In genomic region chr12:49659753-49660152, GRCh38 we compare ENCODE assay signal across 17 cellular contexts. TPM values are rescaled to one million over a fixed set of nuclear protein-coding genes. Genes with fewer than 3 reads are reported as not detected.
DNase-seq lines count a peak whose midpoint lies in the region; ATAC-seq, FAIRE-seq and TF ChIP-seq lines count a peak whose summit lies in the region.
"Had no signal": no experiment of that assay in that cellular context is flagged by ENCODE, and none has a peak within 500 bp of the region (broad histone marks: within the 10 kb centered on the region; RNA-seq: fewer than 3 reads in every experiment).

No MANE protein-coding gene starts in this region.

- RAD21 ChIA-PET in GM12878 (lab: Charles Lee; ENCODE audit: unreplicated experiment), result interaction anchor here (1.3 to 6.8 kb wide), 2 partner anchors 39 to 45 kb away, joined by 5 to 154 read pairs; partner anchors contain the start of gene FMNL3

- H3K4me1 ChIP-seq in heart left ventricle, result peaks cover 18 to 97% (median 75%) of the 10 kb centered on the region in 12 donors
- H3K4me1 ChIP-seq in CD4-positive, CD25-positive, alpha-beta regulatory T cell (ENCODE audit: control insufficient read depth, insufficient read depth, low read length, poor library complexity, severe bottlenecking), result peaks cover 39% of the 10 kb centered on the region
- peaks cover 43% of the 10 kb centered on the region for H3K4me1 ChIP-seq in GM12878 (ENCODE audit: control insufficient read depth, insufficient read depth, low read length)
- peaks cover 47% of the 10 kb centered on the region for H3K4me1 ChIP-seq in testis
- H3K4me1 ChIP-seq in gastroesophageal sphincter, result peaks cover 0 to 45% (median 15%) of the 10 kb centered on the region in 3 donors

- H3K36me3 Mint-ChIP-seq in CD4-positive, CD25-positive, alpha-beta regulatory T cell, result peaks cover 37% of the 10 kb centered on the region
- peaks cover 68% of the 10 kb centered on the region for H3K36me3 Mint-ChIP-seq in stimulated activated memory B cell treated with anti-CD40 and anti-IgM and Interleukin-4, amounts not matched to agents 10 μg/mL and 1 μg/mL and 100 μg/mL, for 72 hours

- no peak for ATAC-seq in heart left ventricle
- ATAC-seq in left ventricle myocardium superior, result no peak
- ATAC-seq in CD4-positive, CD25-positive, alpha-beta regulatory T cell (ENCODE audit: low read depth in 2 of 2), result no peak
- no peak for ATAC-seq in GM12878
- no peak for ATAC-seq in stimulated activated memory B cell treated with anti-CD40 and anti-IgM and Interleukin-4, amounts not matched to agents 10 μg/mL and 1 μg/mL and 100 μg/mL, for 72 hours
- ATAC-seq in gastroesophageal sphincter, result no peak
- ATAC-seq: GM23338 had no signal

- no peak for TF ChIP-seq POLR2A in heart left ventricle (IDR thresholded peaks at IDR 0.05)
- no peak for TF ChIP-seq POLR2A in GM12878 (IDR thresholded peaks at IDR 0.05; ENCODE audit: low read depth, low read length)
- TF ChIP-seq POLR2A in testis (IDR thresholded peaks at IDR 0.05), result no peak
- TF ChIP-seq POLR2A in gastroesophageal sphincter (IDR thresholded peaks at IDR 0.05), result no peak

- 34 to 55% (median 46%) methylated on average over 1 of the region's 1 CpG for WGBS in heart left ventricle, 4 donors
- WGBS in GM12878 (ENCODE audit: insufficient coverage, insufficient replicate concordance, low lambda C conversion rate, missing lambda C conversion rate), result 95% methylated on average over 1 of the region's 1 CpG
- 31 to 46% methylated on average over 1 of the region's 1 CpG for WGBS in testis, 2 donors
- WGBS in gastroesophageal sphincter (ENCODE audit: low coverage in 1 of 2), 2 donors, result 50% methylated on average over 1 of the region's 1 CpG

- H3K27me3 Mint-ChIP-seq in CD4-positive, CD25-positive, alpha-beta regulatory T cell, result no peaks in the 10 kb centered on the region
- no peaks in the 10 kb centered on the region for H3K27me3 Mint-ChIP-seq in stimulated activated memory B cell treated with anti-CD40 and anti-IgM and Interleukin-4, amounts not matched to agents 10 μg/mL and 1 μg/mL and 100 μg/mL, for 72 hours

- H3K27ac ChIP-seq in heart left ventricle (peak overlapping the region in 7 of 12 donors; percentile 3 to 79 (median 26)), GM12878 (ENCODE audit: control insufficient read depth, insufficient read depth) (no peak overlapping the region), testis (peak overlapping the region in 1 of 2 donors; percentile 75), gastroesophageal sphincter (no peak overlapping the region)
- H3K27ac ChIP-seq in CD4-positive, CD25-positive, alpha-beta regulatory T cell (ENCODE audit: insufficient read depth, low read length, poor library complexity, severe bottlenecking), result no peak overlapping the region
- H3K27ac ChIP-seq: C4-2B had no signal

- in situ Hi-C loops in GM12878 (cut with MboI), result no loop called here

- no peak overlapping the region for H3K4me2 ChIP-seq in GM12878 (ENCODE audit: control insufficient read depth, insufficient read depth)
- H3K4me2 ChIP-seq: GM23338 had no signal

- peaks cover 15 to 75% (median 41%) of the 10 kb centered on the region in 4 donors for H3K4me1 Mint-ChIP-seq in CD4-positive, CD25-positive, alpha-beta regulatory T cell
- H3K4me1 Mint-ChIP-seq in stimulated activated memory B cell treated with anti-CD40 and anti-IgM and Interleukin-4, amounts not matched to agents 10 μg/mL and 1 μg/mL and 100 μg/mL, for 72 hours, result peaks cover 68% of the 10 kb centered on the region

- intact Hi-C loops in heart left ventricle (cut with DNase I), result no loop called here
- intact Hi-C loops in left ventricle myocardium superior (cut with micrococcal nuclease), result no loop called here
- intact Hi-C loops in GM12878 (cut with micrococcal nuclease; ENCODE audit: unreplicated experiment), result no loop called here
- intact Hi-C loops in testis (cut with DNase I; ENCODE audit: low total_unique reads), result no loop called here

- H3K36me3 ChIP-seq in heart left ventricle (peaks cover 0 to 68% (median 52%) of the 10 kb centered on the region in 9 donors), GM12878 (ENCODE audit: control insufficient read depth in 2 of 2, insufficient read depth in 2 of 2, low read length in 1 of 2) (peaks cover 37 to 40% of the 10 kb centered on the region in 2 experiments), testis (ENCODE audit: low read depth, missing control alignments) (no peaks in the 10 kb centered on the region), gastroesophageal sphincter (peaks cover 0 to 56% of the 10 kb centered on the region in 2 donors)
- peaks cover 22% of the 10 kb centered on the region for H3K36me3 ChIP-seq in CD4-positive, CD25-positive, alpha-beta regulatory T cell (ENCODE audit: control insufficient read depth, insufficient read depth, low read length)

- CTCF ChIA-PET in GM12878 (lab: Yijun Ruan, JAX), result interaction anchor here (0.8 to 6.9 kb wide), 5 partner anchors 14 to 46 kb away, joined by 3 to 87 read pairs (median 6); partner anchors contain the start of gene FMNL3

- H3K27ac Mint-ChIP-seq in CD4-positive, CD25-positive, alpha-beta regulatory T cell, result peak overlapping the region in 2 of 3 donors; percentile 20 to 51
- H3K27ac Mint-ChIP-seq in stimulated activated memory B cell treated with anti-CD40 and anti-IgM and Interleukin-4, amounts not matched to agents 10 μg/mL and 1 μg/mL and 100 μg/mL, for 72 hours, result peak overlapping the region; percentile 94
- H3K27ac Mint-ChIP-seq: GM23338 had no signal

- no peaks in the 10 kb centered on the region for H4K20me1 ChIP-seq in GM12878 (ENCODE audit: control insufficient read depth, insufficient read depth)

- DNase-seq in heart left ventricle, result no peak
- DNase-seq in left ventricle myocardium superior, result no peak
- DNase-seq in CD4-positive, CD25-positive, alpha-beta regulatory T cell, result no peak
- DNase-seq in GM12878 (ENCODE audit: low read depth, low spot score), result no peak
- no peak for DNase-seq in amniotic stem cell (lab: John Stamatoyannopoulos, UW)
- no peak for DNase-seq in testis
- DNase-seq: 8988T, AML-193, Calu3, DMS 273 treated with DMSO at 0.1 percent for 48 hours, H7, IMR-90 had no signal

- SMC1A ChIA-PET in GM12878 (lab: Charles Lee; ENCODE audit: uncharacterized antibody, unreplicated experiment), result interaction anchor here (1.1 to 6.1 kb wide), 5 partner anchors 11 to 82 kb away, joined by 4 to 56 read pairs (median 8); partner anchors contain the start of gene TMBIM6

- no peak for TF ChIP-seq RAD21 in GM12878 (IDR thresholded peaks at IDR 0.05; ENCODE audit: insufficient read depth, low read depth, low read length)

- H3K4me3 ChIP-seq in heart left ventricle (no peak overlapping the region), GM12878 (no peak overlapping the region), testis (no peak overlapping the region), gastroesophageal sphincter (no peak overlapping the region)
- H3K4me3 ChIP-seq in CD4-positive, CD25-positive, alpha-beta regulatory T cell (ENCODE audit: low read depth, low read length), result no peak overlapping the region
- H3K4me3 ChIP-seq: GM23338 had no signal

- no peak for FAIRE-seq in GM12878 (lab: Jason Lieb, UNC)
- FAIRE-seq: GM18507 had no signal

- H3K79me2 ChIP-seq in GM12878 (ENCODE audit: control insufficient read depth, insufficient read depth, low read length), result peaks cover 28% of the 10 kb centered on the region

- H3K9ac ChIP-seq in GM12878 (ENCODE audit: control insufficient read depth, insufficient read depth, low read length), result no peak overlapping the region

- H3K9me3 Mint-ChIP-seq in CD4-positive, CD25-positive, alpha-beta regulatory T cell, result peaks cover 0 to 2% (median 0%) of the 10 kb centered on the region in 7 donors
- no peaks in the 10 kb centered on the region for H3K9me3 Mint-ChIP-seq in stimulated activated memory B cell treated with anti-CD40 and anti-IgM and Interleukin-4, amounts not matched to agents 10 μg/mL and 1 μg/mL and 100 μg/mL, for 72 hours
- H3K9me3 Mint-ChIP-seq: GM23338 had no signal

- H3K9me3 ChIP-seq in heart left ventricle (no peaks in the 10 kb centered on the region), GM12878 (replicated peaks; ENCODE audit: control insufficient read depth, insufficient read depth, low read length) (no peaks in the 10 kb centered on the region), testis (no peaks in the 10 kb centered on the region), gastroesophageal sphincter (no peaks in the 10 kb centered on the region)
- H3K9me3 ChIP-seq in CD4-positive, CD25-positive, alpha-beta regulatory T cell (ENCODE audit: control insufficient read depth in 2 of 2, low read length in 2 of 2), result no peaks in the 10 kb centered on the region

- POLR2A ChIA-PET in GM12878 (lab: Charles Lee), result interaction anchor here (6.9 kb wide), 1 partner anchor 44 kb away, joined by 106 read pairs; the partner anchor contains the start of gene FMNL3

- no peak for TF ChIP-seq EP300 in GM12878 (IDR thresholded peaks at IDR 0.05; ENCODE audit: borderline replicate concordance in 1 of 2, control insufficient read depth in 1 of 2, low read depth in 2 of 2, low read length in 2 of 2)
- TF ChIP-seq EP300 in gastroesophageal sphincter (IDR thresholded peaks at IDR 0.05), result no peak

- no peak for TF ChIP-seq CTCF in heart left ventricle (IDR thresholded peaks at IDR 0.05)
- no peak for TF ChIP-seq CTCF in GM12878 (IDR thresholded peaks at IDR 0.05 in 2 of 3, conservative IDR thresholded peaks at IDR 0.05 in 1 of 3; ENCODE audit: control insufficient read depth in 2 of 3, extremely low read depth in 1 of 3, insufficient read depth in 1 of 3, low read depth in 3 of 3, low read length in 3 of 3)
- TF ChIP-seq CTCF in testis (IDR thresholded peaks at IDR 0.05), result no peak
- no peak for TF ChIP-seq CTCF in gastroesophageal sphincter (IDR thresholded peaks at IDR 0.05)

- no peak overlapping the region for H2AFZ ChIP-seq in GM12878 (ENCODE audit: control insufficient read depth, low read depth, low read length)
- H2AFZ ChIP-seq: GM23338 had no signal

- BruUV-seq in GM12878 (replicated peaks; lab: Mats Ljungman, UMichigan), result TSS peak; percentile 47

- H3K27me3 ChIP-seq in heart left ventricle (no peaks in the 10 kb centered on the region), GM12878 (replicated peaks in 1 of 2; ENCODE audit: control insufficient read depth in 2 of 2, insufficient read depth in 2 of 2, low read length in 1 of 2) (no peaks in the 10 kb centered on the region), testis (no peaks in the 10 kb centered on the region), gastroesophageal sphincter (no peaks in the 10 kb centered on the region)
- H3K27me3 ChIP-seq in CD4-positive, CD25-positive, alpha-beta regulatory T cell (ENCODE audit: control insufficient read depth, insufficient read depth, low read length), result no peaks in the 10 kb centered on the region

- no peak overlapping the region for H3K4me3 Mint-ChIP-seq in CD4-positive, CD25-positive, alpha-beta regulatory T cell
- H3K4me3 Mint-ChIP-seq in stimulated activated memory B cell treated with anti-CD40 and anti-IgM and Interleukin-4, amounts not matched to agents 10 μg/mL and 1 μg/mL and 100 μg/mL, for 72 hours, result no peak overlapping the region
- H3K4me3 Mint-ChIP-seq: GM23338 had no signal

RNA-seq across cellular contexts. Expression of gene PRPF40B, which starts 36.4 kb away (rescaled TPM):
- total RNA-seq in heart left ventricle (10 to 100 TPM; 12.7 to 25.5 (median 20.9) TPM), left ventricle myocardium superior (21.1 TPM), GM12878 (2014; rRNA removed) (7.2 and 7.7 TPM in 2 replicates), GM12878 (2014; rRNA removed; fragmentation: Illumina TruSeq; extraction: Trizol) (6.9 and 7.1 TPM in 2 replicates), GM12878 (2021) (12.9 and 13.2 TPM in 2 replicates), testis (10 to 100 TPM; 49.2 to 66.7 TPM), gastroesophageal sphincter (10 to 100 TPM; 14.6 to 24.0 (median 18.3) TPM)
- polyA plus RNA-seq in heart left ventricle (10 to 100 TPM; 12.0 to 21.1 TPM), GM12878 (2011; rRNA removed) (3.2 and 6.1 TPM in 2 replicates), GM12878 (2014; fragmentation: Illumina TruSeq; extraction: Trizol) (3.2 and 6.7 TPM in 2 replicates), GM12878 (2014; fragmentation: Nextera tagmentation; extraction: Ambion mirVana) (1 to 10 TPM in 1 of 2 experiments, under 1 TPM in 1; 0.31 to 1.2 TPM), GM12878 (2014; rRNA removed) (8.5 and 11.0 TPM in 2 replicates), GM12878 (2016; fragmentation: Nextera tagmentation; extraction: Ambion mirVana) (10 to 100 TPM; 16.3 to 17.9 TPM), testis (ENCODE audit: insufficient read depth, low read depth, low replicate concordance) (66.8 TPM)
- 6.3 TPM for total RNA-seq in CD4-positive, CD25-positive, alpha-beta regulatory T cell
- polyA plus RNA-seq in CD4-positive, CD25-positive, alpha-beta regulatory T cell, result 1 to 10 TPM in 3 of 4 donors, under 1 TPM in 1; 0.78 to 3.2 (median 1.7) TPM
- total RNA-seq in GM12878 (2013; cell fraction: nucleolus; rRNA removed), result 25.0 and 26.2 TPM in 2 replicates
- 1.7 TPM for polyA plus RNA-seq in GM12878 (2011; ENCODE audit: low read depth)
- polyA plus RNA-seq in GM12878 (2011; cell fraction: cytosol; rRNA removed), result 4.1 and 5.3 TPM in 2 replicates
- 39.1 and 43.0 TPM in 2 replicates for polyA plus RNA-seq in GM12878 (2011; cell fraction: nucleus; rRNA removed)
- polyA plus RNA-seq in GM12878 (2012), result 5.4 TPM in 2 replicates
- polyA minus RNA-seq in GM12878 (2011; rRNA and poly(A)+ RNA removed), result 6.8 and 10.0 TPM in 2 replicates
- 2.2 and 3.1 TPM in 2 replicates for polyA minus RNA-seq in GM12878 (2011; cell fraction: cytosol; rRNA and poly(A)+ RNA removed)
- polyA minus RNA-seq in GM12878 (2011; cell fraction: nucleus; rRNA and poly(A)+ RNA removed), result 11.1 and 16.5 TPM in 2 replicates

RNA-seq across cellular contexts. Expression of gene FMNL3, which starts 47.5 kb away (rescaled TPM):
- total RNA-seq in heart left ventricle, result 10 to 100 TPM in 7 of 9 donors, 1 to 10 TPM in 2; 8.7 to 33.9 (median 14.3) TPM
- polyA plus RNA-seq in heart left ventricle, result 1 to 10 TPM; 5.9 to 7.8 TPM
- total RNA-seq in left ventricle myocardium superior, result 11.3 TPM
- total RNA-seq in CD4-positive, CD25-positive, alpha-beta regulatory T cell, result 21.4 TPM
- 1 to 10 TPM; 3.8 to 9.0 (median 5.0) TPM for polyA plus RNA-seq in CD4-positive, CD25-positive, alpha-beta regulatory T cell
- 182 and 205 TPM in 2 replicates for total RNA-seq in GM12878 (2013; cell fraction: nucleolus; rRNA removed)
- 44.1 and 46.8 TPM in 2 replicates for total RNA-seq in GM12878 (2014; rRNA removed)
- total RNA-seq in GM12878 (2014; rRNA removed; fragmentation: Illumina TruSeq; extraction: Trizol), result 29.1 and 29.2 TPM in 2 replicates
- 60.5 and 64.9 TPM in 2 replicates for total RNA-seq in GM12878 (2021)
- polyA plus RNA-seq in GM12878 (2011; ENCODE audit: low read depth), result 19.3 TPM
- polyA plus RNA-seq in GM12878 (2011; rRNA removed), result 40.6 and 47.6 TPM in 2 replicates
- 40.6 and 44.7 TPM in 2 replicates for polyA plus RNA-seq in GM12878 (2011; cell fraction: cytosol; rRNA removed)
- 131 and 157 TPM in 2 replicates for polyA plus RNA-seq in GM12878 (2011; cell fraction: nucleus; rRNA removed)
- 33.5 and 36.8 TPM in 2 replicates for polyA plus RNA-seq in GM12878 (2012)
- polyA plus RNA-seq in GM12878 (2014; fragmentation: Illumina TruSeq; extraction: Trizol), result 35.3 and 40.6 TPM in 2 replicates
- 1 to 10 TPM; 3.0 to 5.3 TPM for polyA plus RNA-seq in GM12878 (2014; fragmentation: Nextera tagmentation; extraction: Ambion mirVana)
- polyA plus RNA-seq in GM12878 (2014; rRNA removed), result 32.6 and 35.0 TPM in 2 replicates
- polyA plus RNA-seq in GM12878 (2016; fragmentation: Nextera tagmentation; extraction: Ambion mirVana), result 10 to 100 TPM; 15.1 to 15.7 TPM
- polyA minus RNA-seq in GM12878 (2011; rRNA and poly(A)+ RNA removed), result 105 and 132 TPM in 2 replicates
- 41.7 and 48.0 TPM in 2 replicates for polyA minus RNA-seq in GM12878 (2011; cell fraction: cytosol; rRNA and poly(A)+ RNA removed)
- polyA minus RNA-seq in GM12878 (2011; cell fraction: nucleus; rRNA and poly(A)+ RNA removed), result 46.2 and 54.0 TPM in 2 replicates
- 10 to 100 TPM; 40.5 to 73.5 TPM for total RNA-seq in testis
- 26.0 TPM for polyA plus RNA-seq in testis (ENCODE audit: insufficient read depth, low read depth, low replicate concordance)
- total RNA-seq in gastroesophageal sphincter, result 10 to 100 TPM; 10.4 to 15.4 (median 12.6) TPM

RNA-seq across cellular contexts. Expression of gene FAM186B, which starts 54.3 kb away (rescaled TPM):
- total RNA-seq in heart left ventricle (under 1 TPM; 0.23 to 0.78 (median 0.48) TPM), left ventricle myocardium superior (0.47 TPM), GM12878 (2014; rRNA removed) (0.51 and 0.87 TPM in 2 replicates), GM12878 (2014; rRNA removed; fragmentation: Illumina TruSeq; extraction: Trizol) (0.58 and 0.60 TPM in 2 replicates), GM12878 (2021) (0.48 and 0.69 TPM in 2 replicates), testis (10 to 100 TPM; 54.9 to 68.6 TPM), gastroesophageal sphincter (under 1 TPM in 2 of 4 donors, not detected in 2; 0.31 to 0.69 TPM)
- polyA plus RNA-seq in heart left ventricle (under 1 TPM; 0.17 to 0.30 TPM), GM12878 (2011; rRNA removed) (0.10 and 0.20 TPM in 2 replicates), GM12878 (2014; fragmentation: Illumina TruSeq; extraction: Trizol) (0.46 and 0.51 TPM in 2 replicates), GM12878 (2014; fragmentation: Nextera tagmentation; extraction: Ambion mirVana) (under 1 TPM; 0.13 to 0.42 TPM), GM12878 (2014; rRNA removed) (0.45 and 0.51 TPM in 2 replicates), GM12878 (2016; fragmentation: Nextera tagmentation; extraction: Ambion mirVana) (under 1 TPM; 0.57 to 0.79 TPM), testis (ENCODE audit: insufficient read depth, low read depth, low replicate concordance) (178 TPM)
- total RNA-seq in CD4-positive, CD25-positive, alpha-beta regulatory T cell, result not detected
- polyA plus RNA-seq in CD4-positive, CD25-positive, alpha-beta regulatory T cell, result under 1 TPM in 1 of 4 donors, not detected in 3; 0.14 TPM
- 0.29 and 0.77 TPM in 2 replicates for total RNA-seq in GM12878 (2013; cell fraction: nucleolus; rRNA removed)
- 0.34 TPM for polyA plus RNA-seq in GM12878 (2011; ENCODE audit: low read depth)
- polyA plus RNA-seq in GM12878 (2011; cell fraction: cytosol; rRNA removed), result 0.09 and 0.13 TPM in 2 replicates
- polyA plus RNA-seq in GM12878 (2011; cell fraction: nucleus; rRNA removed), result 0.63 and 0.72 TPM in 2 replicates
- polyA plus RNA-seq in GM12878 (2012), result 0.55 and 1.1 TPM in 2 replicates
- polyA minus RNA-seq in GM12878 (2011; rRNA and poly(A)+ RNA removed), result 0.22 and 0.57 TPM in 2 replicates
- polyA minus RNA-seq in GM12878 (2011; cell fraction: cytosol; rRNA and poly(A)+ RNA removed), result not detected in 2 replicates
- 0.19 and 0.24 TPM in 2 replicates for polyA minus RNA-seq in GM12878 (2011; cell fraction: nucleus; rRNA and poly(A)+ RNA removed)

Comparison
In these comparisons a context has a peak if more than half of its experiments do, and no peak if none do; other contexts are left out.
1. H3K27ac ChIP-seq: peak in heart left ventricle (7 of 12); none in CD4-positive, CD25-positive, alpha-beta regulatory T cell (single experiment), GM12878 (single experiment) and gastroesophageal sphincter (0 of 4).
2. RNA of gene FAM186B, which starts 54.3 kb away (total RNA-seq): 54.9 to 68.6 TPM in testis; 0.29 to 0.87 TPM in GM12878, 0.23 to 0.78 TPM in heart left ventricle, 0.47 TPM in left ventricle myocardium superior (single experiment), 0.31 to 0.69 TPM in gastroesophageal sphincter and not detected in CD4-positive, CD25-positive, alpha-beta regulatory T cell (single experiment); every median in the first group is over 10 times any median in the second.